In the genomic region with DNA sequence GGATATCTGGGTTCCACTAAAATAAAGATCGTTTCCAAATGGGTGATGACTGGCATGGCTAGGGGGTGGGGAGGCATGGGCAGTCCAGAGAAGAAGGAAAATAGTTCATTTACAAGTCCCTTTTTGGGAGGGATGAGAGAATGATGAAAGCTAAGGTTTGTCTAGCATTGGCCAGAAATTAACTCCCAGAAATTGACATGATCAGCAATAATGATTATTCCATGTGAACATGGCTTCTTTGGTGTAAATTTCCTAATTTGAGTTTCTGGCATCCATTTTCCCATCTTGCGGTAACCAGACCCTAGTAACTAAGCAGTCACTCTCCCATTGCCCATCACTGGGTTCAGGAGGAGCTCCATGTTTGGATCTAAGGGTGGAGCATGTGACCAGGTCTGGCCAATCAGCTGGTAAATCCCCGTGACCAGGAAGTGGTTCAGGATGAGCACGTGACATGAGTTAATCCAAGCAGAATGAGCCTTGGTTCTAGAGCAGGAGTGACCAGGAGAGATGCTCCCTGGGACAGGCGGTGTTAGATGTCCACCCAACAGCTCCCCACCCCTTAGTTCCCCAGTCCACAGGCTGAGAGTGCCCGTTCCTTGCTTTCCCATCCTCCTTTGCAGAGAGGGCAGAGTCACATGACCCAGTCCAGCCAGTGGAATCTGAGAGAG, we compare ENCODE assay signal across 1 cellular context.
TF ChIP-seq lines count a peak whose summit lies in the region.

No MANE protein-coding gene starts in this region.

TF ChIP-seq in HCT116, 20 proteins besides CTCF, POLR2A, EP300 and RAD21 (continued from another document):
- TF ChIP-seq, protein P1, sequence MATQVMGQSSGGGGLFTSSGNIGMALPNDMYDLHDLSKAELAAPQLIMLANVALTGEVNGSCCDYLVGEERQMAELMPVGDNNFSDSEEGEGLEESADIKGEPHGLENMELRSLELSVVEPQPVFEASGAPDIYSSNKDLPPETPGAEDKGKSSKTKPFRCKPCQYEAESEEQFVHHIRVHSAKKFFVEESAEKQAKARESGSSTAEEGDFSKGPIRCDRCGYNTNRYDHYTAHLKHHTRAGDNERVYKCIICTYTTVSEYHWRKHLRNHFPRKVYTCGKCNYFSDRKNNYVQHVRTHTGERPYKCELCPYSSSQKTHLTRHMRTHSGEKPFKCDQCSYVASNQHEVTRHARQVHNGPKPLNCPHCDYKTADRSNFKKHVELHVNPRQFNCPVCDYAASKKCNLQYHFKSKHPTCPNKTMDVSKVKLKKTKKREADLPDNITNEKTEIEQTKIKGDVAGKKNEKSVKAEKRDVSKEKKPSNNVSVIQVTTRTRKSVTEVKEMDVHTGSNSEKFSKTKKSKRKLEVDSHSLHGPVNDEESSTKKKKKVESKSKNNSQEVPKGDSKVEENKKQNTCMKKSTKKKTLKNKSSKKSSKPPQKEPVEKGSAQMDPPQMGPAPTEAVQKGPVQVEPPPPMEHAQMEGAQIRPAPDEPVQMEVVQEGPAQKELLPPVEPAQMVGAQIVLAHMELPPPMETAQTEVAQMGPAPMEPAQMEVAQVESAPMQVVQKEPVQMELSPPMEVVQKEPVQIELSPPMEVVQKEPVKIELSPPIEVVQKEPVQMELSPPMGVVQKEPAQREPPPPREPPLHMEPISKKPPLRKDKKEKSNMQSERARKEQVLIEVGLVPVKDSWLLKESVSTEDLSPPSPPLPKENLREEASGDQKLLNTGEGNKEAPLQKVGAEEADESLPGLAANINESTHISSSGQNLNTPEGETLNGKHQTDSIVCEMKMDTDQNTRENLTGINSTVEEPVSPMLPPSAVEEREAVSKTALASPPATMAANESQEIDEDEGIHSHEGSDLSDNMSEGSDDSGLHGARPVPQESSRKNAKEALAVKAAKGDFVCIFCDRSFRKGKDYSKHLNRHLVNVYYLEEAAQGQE (IDR thresholded peaks at IDR 0.05; ENCODE audit: low read depth): no peak
- TF ChIP-seq EZH2phosphoT487 (IDR thresholded peaks at IDR 0.05; ENCODE audit: borderline replicate concordance) (no peak), SP1 (IDR thresholded peaks at IDR 0.05; ENCODE audit: low read depth) (no peak), FOSL1 (IDR thresholded peaks at IDR 0.05; ENCODE audit: low read depth) (no peak), CEBPB (IDR thresholded peaks at IDR 0.05; ENCODE audit: low read depth) (no peak)
- TF ChIP-seq, protein P2, sequence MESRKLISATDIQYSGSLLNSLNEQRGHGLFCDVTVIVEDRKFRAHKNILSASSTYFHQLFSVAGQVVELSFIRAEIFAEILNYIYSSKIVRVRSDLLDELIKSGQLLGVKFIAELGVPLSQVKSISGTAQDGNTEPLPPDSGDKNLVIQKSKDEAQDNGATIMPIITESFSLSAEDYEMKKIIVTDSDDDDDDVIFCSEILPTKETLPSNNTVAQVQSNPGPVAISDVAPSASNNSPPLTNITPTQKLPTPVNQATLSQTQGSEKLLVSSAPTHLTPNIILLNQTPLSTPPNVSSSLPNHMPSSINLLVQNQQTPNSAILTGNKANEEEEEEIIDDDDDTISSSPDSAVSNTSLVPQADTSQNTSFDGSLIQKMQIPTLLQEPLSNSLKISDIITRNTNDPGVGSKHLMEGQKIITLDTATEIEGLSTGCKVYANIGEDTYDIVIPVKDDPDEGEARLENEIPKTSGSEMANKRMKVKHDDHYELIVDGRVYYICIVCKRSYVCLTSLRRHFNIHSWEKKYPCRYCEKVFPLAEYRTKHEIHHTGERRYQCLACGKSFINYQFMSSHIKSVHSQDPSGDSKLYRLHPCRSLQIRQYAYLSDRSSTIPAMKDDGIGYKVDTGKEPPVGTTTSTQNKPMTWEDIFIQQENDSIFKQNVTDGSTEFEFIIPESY (IDR thresholded peaks at IDR 0.05; ENCODE audit: extremely low read depth, insufficient replicate concordance, low read length): no peak
- TF ChIP-seq, protein P3, sequence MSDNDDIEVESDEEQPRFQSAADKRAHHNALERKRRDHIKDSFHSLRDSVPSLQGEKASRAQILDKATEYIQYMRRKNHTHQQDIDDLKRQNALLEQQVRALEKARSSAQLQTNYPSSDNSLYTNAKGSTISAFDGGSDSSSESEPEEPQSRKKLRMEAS (IDR thresholded peaks at IDR 0.05): no peak
- TF ChIP-seq, protein P4, sequence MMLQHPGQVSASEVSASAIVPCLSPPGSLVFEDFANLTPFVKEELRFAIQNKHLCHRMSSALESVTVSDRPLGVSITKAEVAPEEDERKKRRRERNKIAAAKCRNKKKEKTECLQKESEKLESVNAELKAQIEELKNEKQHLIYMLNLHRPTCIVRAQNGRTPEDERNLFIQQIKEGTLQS (IDR thresholded peaks at IDR 0.05): no peak
